9 cellular contexts compared by ENCODE assay signal in the genomic region with DNA sequence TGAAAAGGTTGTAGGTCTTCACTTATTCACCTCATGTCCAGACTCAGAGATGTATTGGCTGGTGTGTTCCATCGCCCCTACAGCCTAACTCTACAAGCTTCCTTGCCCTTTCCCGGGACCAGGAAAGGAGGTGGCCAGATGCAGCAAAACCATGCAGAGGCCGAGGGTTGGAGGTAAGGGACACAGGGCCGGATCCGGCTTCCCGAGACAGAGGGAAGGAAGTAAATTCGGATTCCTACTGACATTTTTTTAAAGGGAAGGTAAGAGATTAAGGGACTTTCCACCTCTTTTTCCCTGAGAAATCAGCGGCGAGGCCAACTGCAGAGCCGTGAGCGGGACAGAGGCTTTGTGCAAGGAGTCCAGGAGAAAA. TPM values are rescaled to one million over a fixed set of nuclear protein-coding genes. Genes with fewer than 3 reads are reported as not detected.
DNase-seq lines count a peak whose midpoint lies in the region; ATAC-seq and TF ChIP-seq lines count a peak whose summit lies in the region.
"Had no signal": no experiment of that assay in that cellular context is flagged by ENCODE, and none has a peak within 500 bp of the region (broad histone marks: within the 10 kb centered on the region; RNA-seq: fewer than 3 reads in every experiment).

No MANE protein-coding gene starts in this region.

- H3K27me3 Mint-ChIP-seq in natural killer cell (ENCODE audit: low read depth in 2 of 2): peaks cover 26% of the 10 kb centered on the region in 2 donors

- H3K27ac ChIP-seq in breast epithelium (no peak overlapping the region), heart right ventricle (no peak overlapping the region)

- ATAC-seq in natural killer cell (no peak), GM18517 (IDR thresholded peaks at IDR 0.05; ENCODE audit: unreplicated experiment) (no peak), heart right ventricle (no peak)

- WGBS in heart right ventricle, 2 donors: 23 to 27% methylated on average over 11 of the region's 11 CpGs

- H3K9me3 Mint-ChIP-seq in natural killer cell: no peaks in the 10 kb centered on the region

- intact Hi-C loops in breast epithelium (cut with DNase I; ENCODE audit: low total_unique reads): no loop called here
- intact Hi-C loops in natural killer cell (cut with micrococcal nuclease): no loop called here
- intact Hi-C loops in heart right ventricle (cut with DNase I): no loop called here

- H3K9me3 ChIP-seq in breast epithelium: no peaks in the 10 kb centered on the region
- peaks cover 0 to 8% (median 0%) of the 10 kb centered on the region in 11 donors for H3K9me3 ChIP-seq in heart right ventricle

- no peak overlapping the region for H3K27ac Mint-ChIP-seq in natural killer cell

- H3K36me3 Mint-ChIP-seq in natural killer cell: no peaks in the 10 kb centered on the region

- TF ChIP-seq POLR2A in breast epithelium (IDR thresholded peaks at IDR 0.05): no peak

- peak overlapping the region; percentile 72 for H3K4me3 Mint-ChIP-seq in natural killer cell

- peak overlapping the region in 2 of 3 donors; percentile 53 to 69 for H3K4me3 ChIP-seq in breast epithelium
- peak overlapping the region in 2 of 10 donors; percentile 5 to 24 for H3K4me3 ChIP-seq in heart right ventricle

- H3K27me3 ChIP-seq in breast epithelium: peaks cover 4 to 44% of the 10 kb centered on the region in 2 donors
- peaks cover 0 to 99% (median 89%) of the 10 kb centered on the region in 7 donors for H3K27me3 ChIP-seq in heart right ventricle

- H3K36me3 ChIP-seq in breast epithelium (no peaks in the 10 kb centered on the region), heart right ventricle (no peaks in the 10 kb centered on the region)

- no peak for TF ChIP-seq CTCF in breast epithelium (IDR thresholded peaks at IDR 0.05)
- TF ChIP-seq CTCF in natural killer cell (IDR thresholded peaks at IDR 0.05): no peak
- no peak for TF ChIP-seq CTCF in heart right ventricle (IDR thresholded peaks at IDR 0.05)

- H3K4me1 Mint-ChIP-seq in natural killer cell: peaks cover 0 to 6% of the 10 kb centered on the region in 2 donors

- no peaks in the 10 kb centered on the region for H3K4me1 ChIP-seq in breast epithelium
- no peaks in the 10 kb centered on the region for H3K4me1 ChIP-seq in heart right ventricle

- peak; percentile 73 for DNase-seq in DMS53 (lab: John Stamatoyannopoulos, UW)
- peak; percentile 19 for DNase-seq in NCI-H146 (lab: John Stamatoyannopoulos, UW)
- no peak for DNase-seq in breast epithelium (ENCODE audit: low spot score in 2 of 2)
- DNase-seq in natural killer cell: no peak
- no peak for DNase-seq in heart right ventricle
- DNase-seq in HuH-7 (ENCODE audit: low spot score): no peak
- no peak for DNase-seq in stimulated activated CD4-positive, alpha-beta T cell treated with anti-CD3 and anti-CD28 coated beads, Interleukin-1b, Interleukin-23, amount 100 ng/mL, for 48 hours

RNA-seq across cellular contexts. Expression of a gene that starts 12.7 kb away (rescaled TPM):
- total RNA-seq in breast epithelium (1 to 10 TPM in 1 of 3 donors, under 1 TPM in 1, not detected in 1; 0.73 to 2.6 TPM), natural killer cell (not detected), heart right ventricle (under 1 TPM in 4 of 10 donors, not detected in 6; 0.04 to 0.15 (median 0.06) TPM)
- under 1 TPM; 0.04 to 0.15 TPM for polyA plus RNA-seq in heart right ventricle
- total RNA-seq: T-helper 2 cell treated with Interferon-gamma antibody and Interleukin-4, amounts not matched to agents 100 ng/mL and 5 ng/mL, for 36 hours had no signal

RNA-seq across cellular contexts. Expression of a gene that starts 41.4 kb away (rescaled TPM):
- total RNA-seq in breast epithelium (1 to 10 TPM in 2 of 3 donors, under 1 TPM in 1; 0.64 to 3.7 (median 2.9) TPM), natural killer cell (1 to 10 TPM; 1.6 to 3.8 (median 2.4) TPM), heart right ventricle (1 to 10 TPM in 8 of 10 donors, under 1 TPM in 2; 0.69 to 3.1 (median 1.6) TPM)
- under 1 TPM; 0.66 to 0.75 TPM for polyA plus RNA-seq in heart right ventricle

RNA-seq across cellular contexts. Expression of a gene that starts 55.4 kb away (rescaled TPM):
- total RNA-seq in breast epithelium (10 to 100 TPM; 58.5 to 64.6 (median 58.9) TPM), natural killer cell (10 to 100 TPM; 13.9 to 22.9 (median 14.9) TPM), heart right ventricle (10 to 100 TPM; 37.8 to 53.0 (median 46.0) TPM)
- 10 to 100 TPM; 45.9 to 48.1 TPM for polyA plus RNA-seq in heart right ventricle

RNA-seq across cellular contexts. Expression of a gene that starts 55.8 kb away (rescaled TPM):
- 10 to 100 TPM; 11.6 to 19.3 (median 12.5) TPM for total RNA-seq in breast epithelium
- total RNA-seq in natural killer cell: 10 to 100 TPM; 19.9 to 26.2 (median 24.4) TPM
- total RNA-seq in heart right ventricle: 1 to 10 TPM; 3.3 to 9.1 (median 5.5) TPM
- polyA plus RNA-seq in heart right ventricle: 10 to 100 TPM in 1 of 2 donors, 1 to 10 TPM in 1; 4.3 to 15.9 TPM

RNA-seq across cellular contexts. Expression of a gene that starts 59.9 kb away (rescaled TPM):
- total RNA-seq in breast epithelium: 1 to 10 TPM in 2 of 3 donors, under 1 TPM in 1; 0.15 to 1.4 (median 1.3) TPM
- 1 to 10 TPM; 1.6 to 3.3 (median 2.2) TPM for total RNA-seq in natural killer cell
- 1 to 10 TPM in 1 of 10 donors, under 1 TPM in 8, not detected in 1; 0.09 to 2.9 (median 0.42) TPM for total RNA-seq in heart right ventricle
- under 1 TPM; 0.29 to 0.41 TPM for polyA plus RNA-seq in heart right ventricle

Comparison
In these comparisons a context has a peak if more than half of its experiments do, and no peak if none do; other contexts are left out.
1. DNase-seq: peak in DMS53 (single experiment) and NCI-H146 (single experiment); none in breast epithelium (0 of 2), natural killer cell (single experiment), heart right ventricle (0 of 2), HuH-7 (single experiment) and stimulated activated CD4-positive, alpha-beta T cell treated with anti-CD3 and anti-CD28 coated beads, Interleukin-1b, Interleukin-23, amount 100 ng/mL, for 48 hours (single experiment).